ENCODE assay signal across 13 cellular contexts in the genomic region with DNA sequence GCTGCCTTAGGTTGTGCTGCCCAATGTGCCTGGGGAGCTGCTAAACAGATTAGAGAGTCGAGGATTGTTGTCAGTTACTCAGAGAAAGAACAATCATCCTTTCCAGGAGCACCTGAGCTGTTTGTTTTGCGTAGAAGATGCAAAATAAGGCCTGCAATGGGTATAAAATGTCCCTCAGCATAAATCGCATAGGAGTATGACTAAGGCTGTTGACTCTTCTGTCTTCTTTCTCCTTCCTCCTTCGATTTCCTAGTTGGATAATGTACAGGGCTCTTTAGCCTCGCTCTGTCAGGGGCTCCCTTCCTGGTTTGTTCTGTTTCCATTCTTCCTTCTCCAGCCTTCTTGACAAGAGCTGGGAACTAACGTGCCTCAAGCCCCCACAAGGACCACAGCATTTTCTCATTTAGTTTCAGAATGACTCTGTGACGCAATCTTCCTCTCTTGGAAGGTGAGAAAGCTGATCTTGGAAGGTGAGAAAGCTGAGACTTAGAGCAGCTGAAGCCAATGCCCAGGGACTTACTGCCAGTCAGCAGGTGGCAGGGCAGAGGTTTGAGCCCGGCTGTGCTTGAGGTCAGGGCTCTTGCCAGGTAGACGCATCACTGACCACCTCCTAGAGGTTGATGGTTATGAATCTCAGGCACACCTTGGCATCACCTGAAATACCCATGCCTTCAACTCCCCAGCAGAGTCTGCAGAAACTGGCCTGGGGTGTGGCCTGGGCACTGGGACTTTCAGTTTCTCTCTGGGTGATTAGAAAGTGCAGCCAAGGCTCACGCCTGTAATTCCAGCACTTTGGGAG. TPM values are rescaled to one million over a fixed set of nuclear protein-coding genes. Genes with fewer than 3 reads are reported as not detected.
DNase-seq lines count a peak whose midpoint lies in the region; ATAC-seq, FAIRE-seq and TF ChIP-seq lines count a peak whose summit lies in the region.
"Not testable (repeated sequence)": the region's sequence is repeated elsewhere in the genome, so short reads cannot be mapped to it uniquely, and the experiment has no call there.
"Had no signal": no experiment of that assay in that cellular context is flagged by ENCODE, and none has a peak within 500 bp of the region (broad histone marks: within the 10 kb centered on the region; RNA-seq: fewer than 3 reads in every experiment).

No MANE protein-coding gene starts in this region.

- H3K27me3 Mint-ChIP-seq in Calu3 (ENCODE audit: unreplicated experiment), result not testable (repeated sequence)
- peaks cover 0 to 10% (median 0%) of the 10 kb centered on the region in 5 donors for H3K27me3 Mint-ChIP-seq in naive thymus-derived CD4-positive, alpha-beta T cell

- not testable (repeated sequence) for TF ChIP-seq CTCF in Calu3 (IDR thresholded peaks at IDR 0.05; ENCODE audit: unreplicated experiment); Peyer's patch (IDR thresholded peaks at IDR 0.05); GM12878 (IDR thresholded peaks at IDR 0.05 in 2 of 3, conservative IDR thresholded peaks at IDR 0.05 in 1 of 3; ENCODE audit: control insufficient read depth in 2 of 3, extremely low read depth in 1 of 3, insufficient read depth in 1 of 3, low read depth in 3 of 3, low read length in 3 of 3)

- H3K27ac Mint-ChIP-seq in Calu3 (ENCODE audit: unreplicated experiment), result peak overlapping the region; percentile 45
- not testable (repeated sequence) for H3K27ac Mint-ChIP-seq in naive thymus-derived CD4-positive, alpha-beta T cell

- not testable (repeated sequence) for FAIRE-seq in GM12878 (lab: Jason Lieb, UNC)

- H3K4me1 ChIP-seq in Peyer's patch; naive thymus-derived CD4-positive, alpha-beta T cell (ENCODE audit: control insufficient read depth in 2 of 2, insufficient read depth in 2 of 2, low read length in 2 of 2): not testable (repeated sequence)
- peaks cover 20% of the 10 kb centered on the region for H3K4me1 ChIP-seq in GM12878 (ENCODE audit: control insufficient read depth, insufficient read depth, low read length)

- in situ Hi-C loops in GM12878 (cut with MboI), result not testable (repeated sequence)

- H3K79me2 ChIP-seq in GM12878 (ENCODE audit: control insufficient read depth, insufficient read depth, low read length), result not testable (repeated sequence)

- intact Hi-C loops in Calu3 (cut with micrococcal nuclease; ENCODE audit: unreplicated experiment); naive thymus-derived CD4-positive, alpha-beta T cell (cut with micrococcal nuclease): not testable (repeated sequence)
- intact Hi-C loops in GM12878 (cut with micrococcal nuclease; ENCODE audit: unreplicated experiment), result loop anchor here (1.0 kb wide), 1 partner anchor 21 kb away; no protein-coding TSS in a partner anchor

- SMC1A ChIA-PET in GM12878 (lab: Charles Lee; ENCODE audit: uncharacterized antibody, unreplicated experiment), result interaction anchor here (0.7 to 3.2 kb wide), 2 partner anchors 23 to 259 kb away, joined by 3 to 19 read pairs; partner anchors contain the start of gene TSG101

- not testable (repeated sequence) for H3K9me3 Mint-ChIP-seq in Calu3 (ENCODE audit: low read depth, unreplicated experiment); naive thymus-derived CD4-positive, alpha-beta T cell

- H3K4me3 ChIP-seq in Peyer's patch; GM12878; naive thymus-derived CD4-positive, alpha-beta T cell (ENCODE audit: low read length): not testable (repeated sequence)

- not testable (repeated sequence) for H3K27me3 ChIP-seq in Peyer's patch; GM12878 (replicated peaks in 1 of 2; ENCODE audit: control insufficient read depth in 2 of 2, insufficient read depth in 2 of 2, low read length in 1 of 2); naive thymus-derived CD4-positive, alpha-beta T cell (ENCODE audit: control insufficient read depth in 2 of 2, insufficient read depth in 2 of 2, low read length in 2 of 2)

- peak overlapping the region; percentile 30 for H3K4me3 Mint-ChIP-seq in Calu3 (ENCODE audit: low read depth, unreplicated experiment)
- not testable (repeated sequence) for H3K4me3 Mint-ChIP-seq in naive thymus-derived CD4-positive, alpha-beta T cell

- CTCF ChIA-PET in Calu3 (lab: Charles Lee); naive thymus-derived CD4-positive, alpha-beta T cell (lab: Charles Lee): not testable (repeated sequence)
- CTCF ChIA-PET in GM12878 (lab: Yijun Ruan, JAX), result interaction anchor here (1.4 kb wide), 1 partner anchor 45 kb away, joined by 3 read pairs; no protein-coding TSS in a partner anchor

- TF ChIP-seq EP300 in GM12878 (IDR thresholded peaks at IDR 0.05; ENCODE audit: borderline replicate concordance in 1 of 2, control insufficient read depth in 1 of 2, low read depth in 2 of 2, low read length in 2 of 2), result not testable (repeated sequence)

- RAD21 ChIA-PET in GM12878 (lab: Charles Lee; ENCODE audit: unreplicated experiment), result interaction anchor here (1.5 to 1.6 kb wide), 2 partner anchors 16 to 53 kb away, joined by 4 to 5 read pairs; no protein-coding TSS in a partner anchor

- not testable (repeated sequence) for TF ChIP-seq POLR2A in Peyer's patch (IDR thresholded peaks at IDR 0.05); GM12878 (IDR thresholded peaks at IDR 0.05; ENCODE audit: low read depth, low read length)

- H3K27ac ChIP-seq in Peyer's patch, result peak overlapping the region in 3 of 4 donors; percentile 46 to 72 (median 55)
- peak overlapping the region; percentile 61 for H3K27ac ChIP-seq in GM12878 (ENCODE audit: control insufficient read depth, insufficient read depth)
- not testable (repeated sequence) for H3K27ac ChIP-seq in naive thymus-derived CD4-positive, alpha-beta T cell (ENCODE audit: low read depth, low read length)

- ATAC-seq in GM19035 (IDR thresholded peaks at IDR 0.05; ENCODE audit: unreplicated experiment), result peak; percentile 54
- peak; percentile 62 for ATAC-seq in GM21528 (IDR thresholded peaks at IDR 0.05; ENCODE audit: low FRiP score, unreplicated experiment)
- ATAC-seq in HG02870 (IDR thresholded peaks at IDR 0.05; ENCODE audit: unreplicated experiment), result peak; percentile 38
- ATAC-seq in HG03342 (IDR thresholded peaks at IDR 0.05; ENCODE audit: unreplicated experiment), result peak; percentile 64
- peak; percentile 85 for ATAC-seq in GM12878
- peak; percentile 44 for ATAC-seq in naive thymus-derived CD4-positive, alpha-beta T cell

- DNase-seq in Calu3, result peak; percentile 8
- not testable (repeated sequence) for DNase-seq in Peyer's patch; naive thymus-derived CD4-positive, alpha-beta T cell
- peak; percentile 36 for DNase-seq in GM12878 (ENCODE audit: low read depth, low spot score)

- H3K4me2 ChIP-seq in GM12878 (ENCODE audit: control insufficient read depth, insufficient read depth), result peak overlapping the region; percentile 63

- H2AFZ ChIP-seq in GM12878 (ENCODE audit: control insufficient read depth, low read depth, low read length), result not testable (repeated sequence)

- POLR2A ChIA-PET in GM12878 (lab: Charles Lee); naive thymus-derived CD4-positive, alpha-beta T cell (lab: Charles Lee): not testable (repeated sequence)

- TSS peak; percentile 68 for BruUV-seq in Calu3 (replicated peaks; lab: Mats Ljungman, UMichigan)
- BruUV-seq in GM12878 (replicated peaks; lab: Mats Ljungman, UMichigan), result TSS peak; percentile 63

- not testable (repeated sequence) for H4K20me1 ChIP-seq in GM12878 (ENCODE audit: control insufficient read depth, insufficient read depth)

- H3K9me3 ChIP-seq in Peyer's patch; GM12878 (replicated peaks; ENCODE audit: control insufficient read depth, insufficient read depth, low read length); naive thymus-derived CD4-positive, alpha-beta T cell (ENCODE audit: control insufficient read depth in 2 of 3, low read length in 3 of 3): not testable (repeated sequence)

- peaks cover 31% of the 10 kb centered on the region for H3K4me1 Mint-ChIP-seq in Calu3 (ENCODE audit: low read depth, unreplicated experiment)
- peaks cover 0 to 22% (median 0%) of the 10 kb centered on the region in 7 donors for H3K4me1 Mint-ChIP-seq in naive thymus-derived CD4-positive, alpha-beta T cell

- H3K9ac ChIP-seq in GM12878 (ENCODE audit: control insufficient read depth, insufficient read depth, low read length), result not testable (repeated sequence)

- not testable (repeated sequence) for TF ChIP-seq RAD21 in GM12878 (IDR thresholded peaks at IDR 0.05; ENCODE audit: insufficient read depth, low read depth, low read length)

- not testable (repeated sequence) for H3K36me3 ChIP-seq in Peyer's patch; GM12878 (ENCODE audit: control insufficient read depth in 2 of 2, insufficient read depth in 2 of 2, low read length in 1 of 2); naive thymus-derived CD4-positive, alpha-beta T cell (ENCODE audit: control insufficient read depth in 2 of 3, insufficient read depth in 3 of 3, low read length in 3 of 3)

- H3K36me3 Mint-ChIP-seq in Calu3 (ENCODE audit: insufficient read depth, unreplicated experiment); naive thymus-derived CD4-positive, alpha-beta T cell: not testable (repeated sequence)

- 14% methylated on average over 7 of the region's 10 CpGs for WGBS in GM12878 (ENCODE audit: insufficient coverage, insufficient replicate concordance, low lambda C conversion rate, missing lambda C conversion rate)

RNA-seq across cellular contexts. Expression of gene SAA1, which starts 1.5 kb away (rescaled TPM):
- total RNA-seq in Calu3 (2022) (23.9 and 54.1 TPM in 2 replicates), Peyer's patch (1 to 10 TPM in 1 of 4 donors, not detected in 3; 4.7 TPM), GM12878 (2014; rRNA removed) (not detected in 2 replicates), GM12878 (2014; rRNA removed; fragmentation: Illumina TruSeq; extraction: Trizol) (not detected in 2 replicates), GM12878 (2021) (5.5 and 6.9 TPM in 2 replicates)
- total RNA-seq in GM12878 (2013; cell fraction: nucleolus; rRNA removed), result not detected in 2 replicates
- not detected for polyA plus RNA-seq in GM12878 (2011; ENCODE audit: low read depth)
- polyA plus RNA-seq in GM12878 (2011; rRNA removed) (not detected in 2 replicates), GM12878 (2014; fragmentation: Illumina TruSeq; extraction: Trizol) (not detected in 2 replicates), GM12878 (2014; fragmentation: Nextera tagmentation; extraction: Ambion mirVana) (not detected), GM12878 (2014; rRNA removed) (not detected in 2 replicates), GM12878 (2016; fragmentation: Nextera tagmentation; extraction: Ambion mirVana) (under 1 TPM in 1 of 2 experiments, not detected in 1; 0.36 TPM)
- polyA plus RNA-seq in GM12878 (2011; cell fraction: cytosol; rRNA removed), result not detected in 2 replicates
- polyA plus RNA-seq in GM12878 (2011; cell fraction: nucleus; rRNA removed), result not detected in 2 replicates
- not detected in 2 replicates for polyA plus RNA-seq in GM12878 (2012)
- not detected in 2 replicates for polyA minus RNA-seq in GM12878 (2011; rRNA and poly(A)+ RNA removed)
- polyA minus RNA-seq in GM12878 (2011; cell fraction: cytosol; rRNA and poly(A)+ RNA removed), result not detected in 2 replicates
- not detected in 2 replicates for polyA minus RNA-seq in GM12878 (2011; cell fraction: nucleus; rRNA and poly(A)+ RNA removed)
- not detected for total RNA-seq in naive thymus-derived CD4-positive, alpha-beta T cell
- not detected for polyA plus RNA-seq in naive thymus-derived CD4-positive, alpha-beta T cell
- total RNA-seq: H4; occipital lobe; T-helper 2 cell treated with Interferon-gamma antibody and Interleukin-4, amounts not matched to agents 100 ng/mL and 5 ng/mL, for 36 hours had no signal

RNA-seq across cellular contexts. Expression of gene SAA2, which starts 19.1 kb away (rescaled TPM):
- total RNA-seq in Calu3 (2022), result 22.0 and 31.5 TPM in 2 replicates
- total RNA-seq in Peyer's patch, result 1 to 10 TPM in 1 of 4 donors, not detected in 3; 3.9 TPM
- total RNA-seq in GM12878 (2013; cell fraction: nucleolus; rRNA removed), result 2.7 TPM in 1 of 2 replicates, not detected in the other
- 0.38 and 0.45 TPM in 2 replicates for total RNA-seq in GM12878 (2014; rRNA removed)
- 0.18 TPM in 1 of 2 replicates, not detected in the other for total RNA-seq in GM12878 (2014; rRNA removed; fragmentation: Illumina TruSeq; extraction: Trizol)
- 4.1 and 5.7 TPM in 2 replicates for total RNA-seq in GM12878 (2021)
- polyA plus RNA-seq in GM12878 (2011; ENCODE audit: low read depth), result not detected
- 0.20 and 0.24 TPM in 2 replicates for polyA plus RNA-seq in GM12878 (2011; rRNA removed)
- polyA plus RNA-seq in GM12878 (2011; cell fraction: cytosol; rRNA removed), result not detected in 2 replicates
- polyA plus RNA-seq in GM12878 (2011; cell fraction: nucleus; rRNA removed), result 0.28 and 0.39 TPM in 2 replicates
- polyA plus RNA-seq in GM12878 (2012), result 0.27 TPM in 1 of 2 replicates, not detected in the other
- 0.32 TPM in 1 of 2 replicates, not detected in the other for polyA plus RNA-seq in GM12878 (2014; fragmentation: Illumina TruSeq; extraction: Trizol)
- under 1 TPM in 1 of 2 experiments, not detected in 1; 0.24 TPM for polyA plus RNA-seq in GM12878 (2014; fragmentation: Nextera tagmentation; extraction: Ambion mirVana)
- 0.08 and 0.24 TPM in 2 replicates for polyA plus RNA-seq in GM12878 (2014; rRNA removed)
- under 1 TPM in 1 of 2 experiments, not detected in 1; 0.32 TPM for polyA plus RNA-seq in GM12878 (2016; fragmentation: Nextera tagmentation; extraction: Ambion mirVana)
- not detected in 2 replicates for polyA minus RNA-seq in GM12878 (2011; rRNA and poly(A)+ RNA removed)
- not detected in 2 replicates for polyA minus RNA-seq in GM12878 (2011; cell fraction: cytosol; rRNA and poly(A)+ RNA removed)
- 0.60 TPM in 1 of 2 replicates, not detected in the other for polyA minus RNA-seq in GM12878 (2011; cell fraction: nucleus; rRNA and poly(A)+ RNA removed)
- not detected for total RNA-seq in naive thymus-derived CD4-positive, alpha-beta T cell
- not detected for polyA plus RNA-seq in naive thymus-derived CD4-positive, alpha-beta T cell
- total RNA-seq: H4; T-helper 2 cell treated with Interferon-gamma antibody and Interleukin-4, amounts not matched to agents 100 ng/mL and 5 ng/mL, for 36 hours had no signal

RNA-seq across cellular contexts. Expression of gene SAA4, which starts 30.9 kb away (rescaled TPM):
- total RNA-seq in Calu3 (2022) (2.6 and 7.2 TPM in 2 replicates), Peyer's patch (not detected), GM12878 (2014; rRNA removed) (not detected in 2 replicates), GM12878 (2014; rRNA removed; fragmentation: Illumina TruSeq; extraction: Trizol) (not detected in 2 replicates), GM12878 (2021) (not detected in 2 replicates)
- not detected in 2 replicates for total RNA-seq in GM12878 (2013; cell fraction: nucleolus; rRNA removed)
- polyA plus RNA-seq in GM12878 (2011; ENCODE audit: low read depth), result not detected
- polyA plus RNA-seq in GM12878 (2011; rRNA removed) (not detected in 2 replicates), GM12878 (2014; fragmentation: Illumina TruSeq; extraction: Trizol) (not detected in 2 replicates), GM12878 (2014; fragmentation: Nextera tagmentation; extraction: Ambion mirVana) (not detected), GM12878 (2014; rRNA removed) (not detected in 2 replicates), GM12878 (2016; fragmentation: Nextera tagmentation; extraction: Ambion mirVana) (not detected)
- not detected in 2 replicates for polyA plus RNA-seq in GM12878 (2011; cell fraction: cytosol; rRNA removed)
- polyA plus RNA-seq in GM12878 (2011; cell fraction: nucleus; rRNA removed), result not detected in 2 replicates
- not detected in 2 replicates for polyA plus RNA-seq in GM12878 (2012)
- not detected in 2 replicates for polyA minus RNA-seq in GM12878 (2011; rRNA and poly(A)+ RNA removed)
- polyA minus RNA-seq in GM12878 (2011; cell fraction: cytosol; rRNA and poly(A)+ RNA removed), result not detected in 2 replicates
- polyA minus RNA-seq in GM12878 (2011; cell fraction: nucleus; rRNA and poly(A)+ RNA removed), result not detected in 2 replicates
- under 1 TPM in 1 of 5 experiments, not detected in 4; 0.31 TPM for total RNA-seq in naive thymus-derived CD4-positive, alpha-beta T cell
- polyA plus RNA-seq in naive thymus-derived CD4-positive, alpha-beta T cell, result not detected
- total RNA-seq: H4; heart right ventricle; occipital lobe; sigmoid colon; T-helper 2 cell treated with Interferon-gamma antibody and Interleukin-4, amounts not matched to agents 100 ng/mL and 5 ng/mL, for 36 hours had no signal
- polyA plus RNA-seq: heart right ventricle had no signal

RNA-seq across cellular contexts. Expression of gene HPS5, which starts 54.4 kb away (rescaled TPM):
- total RNA-seq in Calu3 (2022), result 25.2 and 26.4 TPM in 2 replicates
- total RNA-seq in Peyer's patch, result 10 to 100 TPM; 17.6 to 49.9 (median 38.0) TPM
- 64.7 and 65.5 TPM in 2 replicates for total RNA-seq in GM12878 (2013; cell fraction: nucleolus; rRNA removed)
- total RNA-seq in GM12878 (2014; rRNA removed), result 32.6 and 39.6 TPM in 2 replicates
- total RNA-seq in GM12878 (2014; rRNA removed; fragmentation: Illumina TruSeq; extraction: Trizol), result 32.5 and 34.8 TPM in 2 replicates
- total RNA-seq in GM12878 (2021), result 23.6 and 24.5 TPM in 2 replicates
- polyA plus RNA-seq in GM12878 (2011; ENCODE audit: low read depth), result 8.7 TPM
- 23.5 and 27.9 TPM in 2 replicates for polyA plus RNA-seq in GM12878 (2011; rRNA removed)
- polyA plus RNA-seq in GM12878 (2011; cell fraction: cytosol; rRNA removed), result 9.3 and 10.8 TPM in 2 replicates
- polyA plus RNA-seq in GM12878 (2011; cell fraction: nucleus; rRNA removed), result 16.6 and 18.4 TPM in 2 replicates
- polyA plus RNA-seq in GM12878 (2012), result 10.7 and 12.9 TPM in 2 replicates
- polyA plus RNA-seq in GM12878 (2014; fragmentation: Illumina TruSeq; extraction: Trizol), result 23.3 and 24.1 TPM in 2 replicates
- 10 to 100 TPM; 11.9 to 19.9 TPM for polyA plus RNA-seq in GM12878 (2014; fragmentation: Nextera tagmentation; extraction: Ambion mirVana)
- polyA plus RNA-seq in GM12878 (2014; rRNA removed), result 14.8 and 22.1 TPM in 2 replicates
- polyA plus RNA-seq in GM12878 (2016; fragmentation: Nextera tagmentation; extraction: Ambion mirVana), result 10 to 100 TPM; 23.6 to 24.3 TPM
- 29.3 and 29.5 TPM in 2 replicates for polyA minus RNA-seq in GM12878 (2011; rRNA and poly(A)+ RNA removed)
- polyA minus RNA-seq in GM12878 (2011; cell fraction: cytosol; rRNA and poly(A)+ RNA removed), result 8.7 and 10.2 TPM in 2 replicates
- 10.0 and 16.5 TPM in 2 replicates for polyA minus RNA-seq in GM12878 (2011; cell fraction: nucleus; rRNA and poly(A)+ RNA removed)
- 10 to 100 TPM; 13.0 to 22.3 (median 16.6) TPM for total RNA-seq in naive thymus-derived CD4-positive, alpha-beta T cell
- 10 to 100 TPM; 13.2 to 15.6 TPM for polyA plus RNA-seq in naive thymus-derived CD4-positive, alpha-beta T cell

RNA-seq across cellular contexts. Expression of gene GTF2H1, which starts 54.8 kb away (rescaled TPM):
- total RNA-seq in Calu3 (2022) (43.0 and 44.3 TPM in 2 replicates), Peyer's patch (10 to 100 TPM; 57.2 to 69.1 (median 63.7) TPM), GM12878 (2014; rRNA removed) (48.6 and 59.5 TPM in 2 replicates), GM12878 (2014; rRNA removed; fragmentation: Illumina TruSeq; extraction: Trizol) (63.7 and 68.8 TPM in 2 replicates), GM12878 (2021) (40.2 and 44.6 TPM in 2 replicates)
- total RNA-seq in GM12878 (2013; cell fraction: nucleolus; rRNA removed), result 215 and 226 TPM in 2 replicates
- 9.8 TPM for polyA plus RNA-seq in GM12878 (2011; ENCODE audit: low read depth)
- polyA plus RNA-seq in GM12878 (2011; rRNA removed) (36.7 and 42.4 TPM in 2 replicates), GM12878 (2014; fragmentation: Illumina TruSeq; extraction: Trizol) (61.1 and 61.2 TPM in 2 replicates), GM12878 (2014; fragmentation: Nextera tagmentation; extraction: Ambion mirVana) (10 to 100 TPM; 39.2 to 42.9 TPM), GM12878 (2014; rRNA removed) (34.0 and 40.4 TPM in 2 replicates), GM12878 (2016; fragmentation: Nextera tagmentation; extraction: Ambion mirVana) (10 to 100 TPM; 65.7 to 65.8 TPM)
- 19.9 and 23.1 TPM in 2 replicates for polyA plus RNA-seq in GM12878 (2011; cell fraction: cytosol; rRNA removed)
- 41.0 and 45.2 TPM in 2 replicates for polyA plus RNA-seq in GM12878 (2011; cell fraction: nucleus; rRNA removed)
- polyA plus RNA-seq in GM12878 (2012), result 14.7 and 25.2 TPM in 2 replicates
- polyA minus RNA-seq in GM12878 (2011; rRNA and poly(A)+ RNA removed), result 42.3 and 44.2 TPM in 2 replicates
- polyA minus RNA-seq in GM12878 (2011; cell fraction: cytosol; rRNA and poly(A)+ RNA removed), result 10.4 and 15.6 TPM in 2 replicates
- 43.4 and 51.3 TPM in 2 replicates for polyA minus RNA-seq in GM12878 (2011; cell fraction: nucleus; rRNA and poly(A)+ RNA removed)
- 10 to 100 TPM; 26.3 to 63.2 (median 59.0) TPM for total RNA-seq in naive thymus-derived CD4-positive, alpha-beta T cell
- 10 to 100 TPM; 39.3 to 43.2 TPM for polyA plus RNA-seq in naive thymus-derived CD4-positive, alpha-beta T cell
